Comparison of ENCODE assay signal across 15 cellular contexts in genomic region chr1:89938171-89939055, GRCh38. TPM values are rescaled to one million over a fixed set of nuclear protein-coding genes. Genes with fewer than 3 reads are reported as not detected.
DNase-seq lines count a peak whose midpoint lies in the region; TF ChIP-seq lines count a peak whose summit lies in the region.
"Had no signal": no experiment of that assay in that cellular context is flagged by ENCODE, and none has a peak within 500 bp of the region (broad histone marks: within the 10 kb centered on the region; RNA-seq: fewer than 3 reads in every experiment).

No MANE protein-coding gene starts in this region.

- CTCF ChIA-PET in PC-9 (lab: Charles Lee) = no interaction called here

- H2AFZ ChIP-seq in PC-9 = no peak overlapping the region

- POLR2A ChIA-PET in PC-9 (lab: Charles Lee; ENCODE audit: unreplicated experiment) = interaction anchor here (0.6 kb wide), 3 partner anchors 44 to 117 kb away, joined by 4 to 7 read pairs (median 5); no protein-coding TSS in a partner anchor

- H3K4me1 ChIP-seq in PC-9 (replicated peaks; ENCODE audit: insufficient read depth) (peaks cover 35% of the 10 kb centered on the region), colonic mucosa (peaks cover 3% of the 10 kb centered on the region)

- no peaks in the 10 kb centered on the region for H3K9me2 ChIP-seq in PC-9 (ENCODE audit: insufficient read depth)

- H3K27ac ChIP-seq in PC-9 = peak overlapping the region; percentile 58
- peak overlapping the region in 58 of 59 donors; percentile 61 to 97 (median 91) for H3K27ac ChIP-seq in dorsolateral prefrontal cortex
- no peak overlapping the region for H3K27ac ChIP-seq in colonic mucosa
- H3K27ac ChIP-seq: coronary artery, heart right ventricle, KMS-11, right atrium auricular region, VCaP had no signal

- H3K27me3 ChIP-seq in PC-9 (ENCODE audit: insufficient read depth, low read depth) (no peaks in the 10 kb centered on the region), dorsolateral prefrontal cortex (no peaks in the 10 kb centered on the region), colonic mucosa (no peaks in the 10 kb centered on the region)
- H3K27me3 ChIP-seq: heart right ventricle, right atrium auricular region had no signal

- H3K36me3 ChIP-seq in PC-9 (ENCODE audit: low read depth) (peaks cover 40% of the 10 kb centered on the region), colonic mucosa (no peaks in the 10 kb centered on the region)

- TF ChIP-seq CTCF in AG10803 (conservative IDR thresholded peaks at IDR 0.05; ENCODE audit: low read length) (no peak), PC-9 (conservative IDR thresholded peaks at IDR 0.05) (no peak), dorsolateral prefrontal cortex (IDR thresholded peaks at IDR 0.05 in 54 of 56, conservative IDR thresholded peaks at IDR 0.05 in 2 of 56; ENCODE audit: low read depth in 1 of 56, partially characterized antibody in 56 of 56) (no peak), colonic mucosa (IDR thresholded peaks at IDR 0.05) (no peak)

- DNase-seq in AG10803 (ENCODE audit: low read depth) (peak; percentile 58), PC-9 (peak in 1 of 2 experiments; percentile 79), dorsolateral prefrontal cortex (no peak), myocyte (ENCODE audit: low read depth) (peak; percentile 77), CD1c-positive myeloid dendritic cell (ENCODE audit: extremely low spot score) (no peak), NCI-H524 (lab: John Stamatoyannopoulos, UW) (no peak), colonic mucosa (no peak)
- no peak for DNase-seq in NK-92 treated with Interleukin-12 subunit alpha and Interleukin-12 subunit beta, amount 100 ng/mL, for 24 hours (lab: John Stamatoyannopoulos, UW)
- DNase-seq: CD4-positive, CD25-positive, alpha-beta regulatory T cell; heart right ventricle had no signal

- peaks cover 46% of the 10 kb centered on the region for H3F3A ChIP-seq in PC-9 (ENCODE audit: insufficient read depth, low read depth)

- H4K20me1 ChIP-seq in PC-9 (ENCODE audit: insufficient read depth) = no peaks in the 10 kb centered on the region

- peaks cover 8% of the 10 kb centered on the region; the same call in 1 of the 2 replicates for H3K79me2 ChIP-seq in PC-9 (ENCODE audit: low read depth)

- H3K4me2 ChIP-seq in PC-9 = peak overlapping the region; percentile 24
- H3K4me2 ChIP-seq: KMS-11 had no signal

- BruUV-seq in PC-9 (replicated peaks; lab: Mats Ljungman, UMichigan) = no TSS peak

- no peak overlapping the region for H3K9ac ChIP-seq in colonic mucosa (ENCODE audit: low read depth in 2 of 2, low read length in 2 of 2)
- H3K9ac ChIP-seq: KMS-11 had no signal

- intact Hi-C loops in PC-9 (cut with micrococcal nuclease; ENCODE audit: unreplicated experiment) (no loop called here), dorsolateral prefrontal cortex (cut with DNase I) (loop anchor here (2.0 to 5.0 kb wide), 3 partner anchors 94 to 116 kb away; partner anchors contain the start of gene LRRC8D (in 1 of the 2)), colonic mucosa (cut with DNase I) (no loop called here)

- H3K4me3 ChIP-seq in AG10803 (ENCODE audit: low read length) = no peak overlapping the region
- H3K4me3 ChIP-seq in PC-9 = no peak overlapping the region
- peak overlapping the region in 3 of 59 donors; percentile 9 to 21 (median 17) for H3K4me3 ChIP-seq in dorsolateral prefrontal cortex
- H3K4me3 ChIP-seq in colonic mucosa = no peak overlapping the region
- H3K4me3 ChIP-seq: coronary artery, HAP-1, heart right ventricle, right atrium auricular region had no signal

- H3K9me3 ChIP-seq in PC-9 (ENCODE audit: insufficient read depth, low read depth) (no peaks in the 10 kb centered on the region; the same call in 1 of the 2 replicates), colonic mucosa (no peaks in the 10 kb centered on the region)
- H3K9me3 ChIP-seq: HAP-1, heart right ventricle, right atrium auricular region had no signal

RNA-seq across cellular contexts. Expression of gene ZNF326, which starts 56.5 kb away (rescaled TPM):
- total RNA-seq in PC-9 (2021) (23.2 and 26.2 TPM in 2 replicates), dorsolateral prefrontal cortex (10 to 100 TPM; 23.0 to 50.7 (median 32.2) TPM), myocyte (4.3 and 7.2 TPM in 2 replicates), colonic mucosa (10 to 100 TPM; 24.6 TPM)
- polyA plus RNA-seq in myocyte (2012) = 9.5 TPM

Comparison
In these comparisons a context has a peak if more than half of its experiments do, and no peak if none do; other contexts are left out.
1. DNase-seq: peak in AG10803 (single experiment) and myocyte (single experiment); none in dorsolateral prefrontal cortex (0 of 10), CD1c-positive myeloid dendritic cell (single experiment), NK-92 treated with Interleukin-12 subunit alpha and Interleukin-12 subunit beta, amount 100 ng/mL, for 24 hours (single experiment), NCI-H524 (0 of 2) and colonic mucosa (single experiment).
2. intact Hi-C loops: an anchor here in dorsolateral prefrontal cortex (2.0 to 5.0 kb wide); none called in PC-9 and colonic mucosa.